2 cellular contexts compared by ENCODE assay signal in the genomic region with DNA sequence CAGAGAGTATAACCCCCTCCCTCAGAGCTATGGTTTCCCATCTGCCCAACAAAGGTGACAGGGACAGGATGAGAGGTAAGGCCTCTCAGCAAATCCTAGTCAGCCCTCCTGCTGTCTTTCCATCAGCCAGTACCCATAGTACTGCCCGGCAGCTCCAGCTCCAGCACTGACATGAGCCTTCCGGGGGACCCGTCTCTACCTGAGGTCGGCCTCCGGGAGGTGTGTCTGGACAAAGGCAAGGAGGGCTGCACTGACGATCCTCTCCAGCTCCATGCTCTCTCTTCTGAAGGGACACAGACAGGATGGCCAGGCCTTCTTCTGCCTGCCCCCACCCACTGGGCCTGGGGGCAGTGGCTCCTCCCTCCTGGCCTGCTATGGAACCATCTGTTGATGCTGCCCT.
TF ChIP-seq lines count a peak whose summit lies in the region.

No MANE protein-coding gene starts in this region.

TF ChIP-seq in IMR-90, 13 proteins besides CTCF, POLR2A, EP300 and RAD21:
- no peak for TF ChIP-seq NFE2L2 (IDR thresholded peaks at IDR 0.05; ENCODE audit: low read depth, low read length)
- TF ChIP-seq CEBPB (IDR thresholded peaks at IDR 0.05; ENCODE audit: low read depth, low read length), result no peak
- no peak for TF ChIP-seq MAZ (IDR thresholded peaks at IDR 0.05; ENCODE audit: borderline replicate concordance, low read depth, low read length)
- TF ChIP-seq MAFK (IDR thresholded peaks at IDR 0.05; ENCODE audit: low read depth, low read length), result no peak
- no peak for TF ChIP-seq CHD1 (IDR thresholded peaks at IDR 0.05; ENCODE audit: low read depth, low read length)
- no peak for TF ChIP-seq SMC3 (IDR thresholded peaks at IDR 0.05; ENCODE audit: low read depth, low read length)
- TF ChIP-seq BHLHE40 (IDR thresholded peaks at IDR 0.05; ENCODE audit: low read depth, low read length), result no peak
- TF ChIP-seq RCOR1 (IDR thresholded peaks at IDR 0.05; ENCODE audit: insufficient replicate concordance, low read length), result no peak
- TF ChIP-seq RFX5 (IDR thresholded peaks at IDR 0.05; ENCODE audit: low read depth, low read length), result no peak
- TF ChIP-seq FOS (IDR thresholded peaks at IDR 0.05; ENCODE audit: low read depth, low read length), result no peak
- no peak for TF ChIP-seq MXI1 (IDR thresholded peaks at IDR 0.05; ENCODE audit: borderline replicate concordance, low read depth, low read length)
TF ChIP-seq in IMR-90: peak in this region for 0.

TF ChIP-seq in endothelial cell of umbilical vein, 7 proteins besides CTCF, POLR2A, EP300 and RAD21:
- TF ChIP-seq MYC (IDR thresholded peaks at IDR 0.05; ENCODE audit: low read depth, low read length), result no peak
- TF ChIP-seq JUN (IDR thresholded peaks at IDR 0.05; ENCODE audit: borderline replicate concordance, insufficient read depth, insufficient read length, low read depth), result no peak
- no peak for TF ChIP-seq FOS (IDR thresholded peaks at IDR 0.05; ENCODE audit: borderline replicate concordance, insufficient read depth, low read length)
